In genomic region chr3:108472011-108472591, GRCh38 we compare ENCODE assay signal across 9 cellular contexts. TPM values are rescaled to one million over a fixed set of nuclear protein-coding genes. Genes with fewer than 3 reads are reported as not detected.
DNase-seq lines count a peak whose midpoint lies in the region; ATAC-seq and TF ChIP-seq lines count a peak whose summit lies in the region.
"Had no signal": no experiment of that assay in that cellular context is flagged by ENCODE, and none has a peak within 500 bp of the region (broad histone marks: within the 10 kb centered on the region; RNA-seq: fewer than 3 reads in every experiment).

No MANE protein-coding gene starts in this region.

- peak overlapping the region in 2 of 3 experiments; percentile 15 to 16 for H3K4me3 ChIP-seq in mammary epithelial cell (replicated peaks in 1 of 3; ENCODE audit: insufficient read depth in 1 of 3, low read depth in 2 of 3, low read length in 3 of 3)
- H3K4me3 ChIP-seq: pancreas had no signal

- dilution Hi-C loops in mammary epithelial cell (cut with HindIII; ENCODE audit: low sequenced_read_pairs): no loop called here

- BruUV-seq in mammary epithelial cell (replicated peaks; lab: Mats Ljungman, UMichigan): no TSS peak

- no peaks in the 10 kb centered on the region for H3K36me3 ChIP-seq in mammary epithelial cell (ENCODE audit: insufficient read depth, low read length)
- H3K36me3 ChIP-seq: pancreas had no signal

- peak; percentile 93 for ATAC-seq in omental fat pad (ENCODE audit: low FRiP score)
- no peak for ATAC-seq in GM21367 (IDR thresholded peaks at IDR 0.05; ENCODE audit: unreplicated experiment)

- H3K27ac ChIP-seq in mammary epithelial cell (ENCODE audit: insufficient read depth, low read depth, low read length): peak overlapping the region; percentile 90
- H3K27ac ChIP-seq: pancreas had no signal

- CTCF ChIA-PET in mammary epithelial cell (lab: Charles Lee; ENCODE audit: low non-redundant PET): interaction anchor here (0.7 kb wide), 2 partner anchors 55 to 162 kb away, joined by 3 read pairs; no protein-coding TSS in a partner anchor

- peak; percentile 98 for DNase-seq in ELR (ENCODE audit: low read depth)
- DNase-seq in NCI-H146 treated with DMSO at 0.1 percent for 48 hours (lab: John Stamatoyannopoulos, UW; ENCODE audit: unreplicated experiment): peak; percentile 31
- peak; percentile 93 for DNase-seq in mammary epithelial cell
- no peak for DNase-seq in omental fat pad (ENCODE audit: low spot score)
- DNase-seq in COR-L47 (lab: John Stamatoyannopoulos, UW): no peak
- DNase-seq in pons (ENCODE audit: low spot score): no peak
- DNase-seq: pancreas had no signal

- intact Hi-C loops in mammary epithelial cell (cut with micrococcal nuclease): loop anchor here (5.0 to 10.0 kb wide), 4 partner anchors 127 to 1237 kb away; partner anchors contain the start of gene IFT57

- WGBS in mammary epithelial cell (ENCODE audit: low coverage, missing lambda C conversion rate): 11% methylated on average over 5 of the region's 5 CpGs

- no peaks in the 10 kb centered on the region for H3K9me3 ChIP-seq in mammary epithelial cell (replicated peaks; ENCODE audit: insufficient read depth, low read length)
- H3K9me3 ChIP-seq: pancreas had no signal

- TF ChIP-seq CTCF in mammary epithelial cell (conservative IDR thresholded peaks at IDR 0.05 in 1 of 2, IDR thresholded peaks at IDR 0.05 in 1 of 2; ENCODE audit: extremely low read depth in 1 of 2, insufficient read depth in 1 of 2, low read depth in 1 of 2, low read length in 2 of 2) (no peak), omental fat pad (IDR thresholded peaks at IDR 0.05) (no peak)

- no peaks in the 10 kb centered on the region for H4K20me1 ChIP-seq in mammary epithelial cell (ENCODE audit: insufficient read depth, low read length)

- H3K4me2 ChIP-seq in mammary epithelial cell (ENCODE audit: insufficient read depth, low read depth, low read length): peak overlapping the region; percentile 82

- H3K9ac ChIP-seq in mammary epithelial cell (ENCODE audit: insufficient read depth, low read length): peak overlapping the region; percentile 24

- H2AFZ ChIP-seq in mammary epithelial cell (ENCODE audit: low read depth, low read length): peak overlapping the region; percentile 87

- peaks cover 25% of the 10 kb centered on the region for H3K4me1 ChIP-seq in mammary epithelial cell (ENCODE audit: insufficient read depth, low read length)
- H3K4me1 ChIP-seq: pancreas had no signal

- no peaks in the 10 kb centered on the region for H3K79me2 ChIP-seq in mammary epithelial cell (ENCODE audit: insufficient read depth, low read length)

- H3K27me3 ChIP-seq in mammary epithelial cell (ENCODE audit: insufficient read depth, low read length): no peaks in the 10 kb centered on the region
- H3K27me3 ChIP-seq: pancreas had no signal

- in situ Hi-C loops in mammary epithelial cell (cut with MboI; ENCODE audit: low sequenced_read_pairs in 2 of 2): no loop called here

RNA-seq across cellular contexts. Expression of gene MYH15, which starts 38.3 kb away (rescaled TPM):
- total RNA-seq in mammary epithelial cell (1 to 10 TPM in 1 of 2 donors, under 1 TPM in 1; under 0.01 to 6.2 TPM), omental fat pad (not detected)
- polyA plus RNA-seq in mammary epithelial cell: 1.7 TPM
- polyA minus RNA-seq in mammary epithelial cell: 2.7 TPM
- total RNA-seq: subcutaneous adipose tissue had no signal

Comparison
In these comparisons a context has a peak if more than half of its experiments do, and no peak if none do; other contexts are left out.
1. DNase-seq: peak in ELR (single experiment), NCI-H146 treated with DMSO at 0.1 percent for 48 hours (single experiment) and mammary epithelial cell (single experiment); none in omental fat pad (single experiment), COR-L47 (single experiment) and pons (single experiment).